ENCODE assay signal across 14 cellular contexts in the genomic region with DNA sequence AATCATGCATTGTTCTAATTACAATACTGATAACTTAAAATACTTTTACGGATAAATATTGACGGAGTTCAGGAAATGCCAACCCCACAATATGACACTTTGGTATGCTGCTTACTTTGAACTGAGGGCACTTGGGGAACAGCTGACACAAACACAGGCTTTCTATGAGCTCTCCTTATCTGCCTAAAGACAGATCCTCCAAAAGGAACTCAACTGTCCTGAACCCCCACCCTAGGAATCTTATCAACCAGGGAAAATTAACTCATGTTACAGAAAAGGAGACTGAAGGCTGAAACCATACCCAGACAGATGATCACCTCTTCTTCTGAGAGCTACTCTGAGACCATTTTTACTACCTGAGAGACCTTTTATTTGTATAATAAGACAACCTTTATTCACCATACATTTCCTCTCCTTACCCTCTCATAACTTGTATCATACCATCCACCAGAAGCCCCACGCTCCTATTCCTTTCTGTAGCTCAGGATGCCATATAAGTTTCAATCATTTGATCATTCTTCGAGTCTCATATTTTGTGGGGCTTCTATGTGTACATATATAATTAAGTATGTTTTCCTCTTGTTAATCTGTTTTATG.
"Had no signal": no experiment of that assay in that cellular context is flagged by ENCODE, and none has a peak within 500 bp of the region (broad histone marks: within the 10 kb centered on the region; RNA-seq: fewer than 3 reads in every experiment).

No MANE protein-coding gene starts in this region.

- H3K27ac ChIP-seq: ovary had no signal

- DNase-seq: activated CD4-positive, alpha-beta T cell treated with anti-CD3 and anti-CD28 coated beads for 4 hours; activated naive CD4-positive, alpha-beta T cell treated with anti-CD3 and anti-CD28 coated beads, Interleukin-2, amount 10 ng/mL, durations not matched to agents 7 days and 5 days; caudate nucleus; cortex of kidney; effector memory CD4-positive, alpha-beta T cell; hypothalamus; left cardiac atrium; mucosa of descending colon; ovary; stimulated activated CD4-positive, alpha-beta T cell treated with anti-CD3 and anti-CD28 coated beads, Interleukin-2, amount 100 ng/mL, for 48 hours; stimulated activated naive CD4-positive, alpha-beta T cell treated with Interleukin-2 at 50 U/mL for 16 hours; T-helper 2 cell had no signal

- H3K27ac Mint-ChIP-seq: activated naive CD4-positive, alpha-beta T cell treated with anti-CD3 and anti-CD28 coated beads, Interleukin-2, amount 10 ng/mL, durations not matched to agents 7 days and 5 days; type B pancreatic cell had no signal

- H3K27me3 Mint-ChIP-seq: activated naive CD4-positive, alpha-beta T cell treated with anti-CD3 and anti-CD28 coated beads, Interleukin-2, amount 10 ng/mL, durations not matched to agents 7 days and 5 days; type B pancreatic cell had no signal

- H3K4me3 Mint-ChIP-seq: activated naive CD4-positive, alpha-beta T cell treated with anti-CD3 and anti-CD28 coated beads, Interleukin-2, amount 10 ng/mL, durations not matched to agents 7 days and 5 days; type B pancreatic cell had no signal

- ATAC-seq: left cardiac atrium, mucosa of descending colon had no signal

- H3K27me3 ChIP-seq: ovary had no signal

- H3K9me3 ChIP-seq: mucosa of descending colon, ovary had no signal

- H3K36me3 ChIP-seq: ovary had no signal

- H3K4me3 ChIP-seq: lung, mucosa of descending colon, ovary had no signal
